ENCODE assay signal across 8 cellular contexts in the genomic region with DNA sequence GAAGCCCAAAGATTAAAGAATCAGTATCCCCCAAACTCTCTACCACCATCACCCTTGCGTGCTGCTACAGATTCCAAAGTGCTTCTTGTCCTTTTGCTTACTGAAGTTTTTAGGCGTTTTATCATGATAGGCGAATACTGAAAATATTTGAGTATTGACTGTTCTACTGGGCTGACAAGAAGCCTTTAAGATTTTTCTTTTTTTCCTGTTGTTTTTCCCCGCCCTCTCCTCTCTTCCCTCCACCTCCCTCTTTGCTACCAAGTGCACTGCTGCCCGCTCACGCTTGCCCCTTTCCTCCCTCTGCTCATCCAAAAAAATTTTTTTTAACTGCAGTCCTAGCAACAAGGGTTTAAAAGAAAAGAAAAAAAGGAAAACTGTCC. TPM values are rescaled to one million over a fixed set of nuclear protein-coding genes. Genes with fewer than 3 reads are reported as not detected.
DNase-seq lines count a peak whose midpoint lies in the region; ATAC-seq and TF ChIP-seq lines count a peak whose summit lies in the region.

No MANE protein-coding gene starts in this region.

- H3K9me3 ChIP-seq in OCI-LY3 (ENCODE audit: insufficient read depth, low read length) (no peaks in the 10 kb centered on the region), endodermal cell (ENCODE audit: control insufficient read depth, low read length) (peaks cover 5% of the 10 kb centered on the region)

- H3K9me3 Mint-ChIP-seq in endodermal cell (no peaks in the 10 kb centered on the region), neural crest cell (no peaks in the 10 kb centered on the region)

- peak overlapping the region; percentile 96 for H3K4me3 Mint-ChIP-seq in endodermal cell
- peak overlapping the region; percentile 98 for H3K4me3 Mint-ChIP-seq in neural crest cell

- 1% methylated on average over 5 of the region's 6 CpGs; no CpG with 5 or more reads in 1 of the 2 experiments for WGBS in endodermal cell (ENCODE audit: insufficient coverage in 1 of 2, insufficient read length in 1 of 2), 2 experiments

- H3K27ac ChIP-seq in OCI-LY3 (ENCODE audit: low read length) (peak overlapping the region; percentile 58), endodermal cell (ENCODE audit: low read depth, low read length) (no peak overlapping the region)

- H3K27me3 Mint-ChIP-seq in endodermal cell (ENCODE audit: insufficient read depth) (no peaks in the 10 kb centered on the region), neural crest cell (ENCODE audit: low read depth) (no peaks in the 10 kb centered on the region)

- peak overlapping the region; percentile 79 for H3K4me2 ChIP-seq in OCI-LY3 (ENCODE audit: low read length)

- H3K4me1 Mint-ChIP-seq in endodermal cell (peaks cover 12% of the 10 kb centered on the region), neural crest cell (peaks cover 33% of the 10 kb centered on the region)

- H2AFZ ChIP-seq in OCI-LY3 (ENCODE audit: low read depth, low read length), result no peak overlapping the region

- TF ChIP-seq CTCF in OCI-LY3 (IDR thresholded peaks at IDR 0.05; ENCODE audit: low read depth, low read length) (no peak), endodermal cell (conservative IDR thresholded peaks at IDR 0.05) (no peak), neural crest cell (conservative IDR thresholded peaks at IDR 0.05) (no peak)

- H3K4me3 ChIP-seq in OCI-LY3 (ENCODE audit: low read length), result peak overlapping the region; percentile 86
- peak overlapping the region; percentile 100 for H3K4me3 ChIP-seq in endodermal cell (ENCODE audit: low read length)

- peaks cover 18% of the 10 kb centered on the region for H3K36me3 Mint-ChIP-seq in endodermal cell (ENCODE audit: low read depth)
- peaks cover 2% of the 10 kb centered on the region for H3K36me3 Mint-ChIP-seq in neural crest cell (ENCODE audit: low read depth)

- in situ Hi-C loops in ACHN (cut with HindIII; ENCODE audit: low pct_ligation_motif_present, low pct_unique_long_range_greater_than_20kb, low sequenced_read_pairs), result no loop called here

- H3K4me1 ChIP-seq in OCI-LY3 (ENCODE audit: low read length), result peaks cover 49% of the 10 kb centered on the region
- H3K4me1 ChIP-seq in endodermal cell (ENCODE audit: control insufficient read depth, insufficient read depth, low read length), result no peaks in the 10 kb centered on the region

- H3K27ac Mint-ChIP-seq in endodermal cell, result peak overlapping the region; percentile 99
- H3K27ac Mint-ChIP-seq in neural crest cell (ENCODE audit: unreplicated experiment), result peak overlapping the region; percentile 97

- DNase-seq in EH (ENCODE audit: low read depth), result peak; percentile 64
- no peak for DNase-seq in endodermal cell
- no peak for DNase-seq in neural crest cell (ENCODE audit: low read depth, low spot score)
- DNase-seq in amniotic stem cell (lab: John Stamatoyannopoulos, UW), result no peak
- DNase-seq in dedifferentiated amniotic fluid mesenchymal stem cell (ENCODE audit: extremely low spot score), result no peak
- no peak for DNase-seq in ACHN

- H3K27me3 ChIP-seq in OCI-LY3 (ENCODE audit: low read depth, low read length), result no peaks in the 10 kb centered on the region
- H3K27me3 ChIP-seq in endodermal cell (ENCODE audit: control insufficient read depth, insufficient read depth, low read length, poor library complexity, severe bottlenecking), result no peaks in the 10 kb centered on the region

- peaks cover 68% of the 10 kb centered on the region for H3K79me2 ChIP-seq in OCI-LY3 (ENCODE audit: low read length)

- no peak for ATAC-seq in GM18909 (IDR thresholded peaks at IDR 0.05; ENCODE audit: poor library complexity, unreplicated experiment)

- H4K20me1 ChIP-seq in OCI-LY3 (ENCODE audit: insufficient read depth, low read length), result peaks cover 39% of the 10 kb centered on the region

- peak overlapping the region; percentile 92 for H3K9ac ChIP-seq in OCI-LY3 (ENCODE audit: low read length)
- peak overlapping the region; percentile 93 for H3K9ac ChIP-seq in endodermal cell (ENCODE audit: extremely low read depth, low read length, poor library complexity, severe bottlenecking)

- H3K36me3 ChIP-seq in OCI-LY3 (replicated peaks; ENCODE audit: low read depth, low read length), result peaks cover 31% of the 10 kb centered on the region
- H3K36me3 ChIP-seq in endodermal cell (ENCODE audit: control insufficient read depth, insufficient read depth, low read length), result peaks cover 29% of the 10 kb centered on the region

RNA-seq across cellular contexts. Expression of a gene that starts 0.7 kb away (rescaled TPM):
- total RNA-seq in endodermal cell (100 to 1,000 TPM; 131 to 141 TPM), neural crest cell (186 and 197 TPM in 2 replicates)
- polyA plus RNA-seq in endodermal cell (2013, experiment 1 of 2), result 228 TPM
- 200 TPM for polyA plus RNA-seq in endodermal cell (2013, experiment 2 of 2)

RNA-seq across cellular contexts. Expression of a gene that starts 0.8 kb away (rescaled TPM):
- total RNA-seq in endodermal cell (1 to 10 TPM; 7.2 to 9.0 TPM), neural crest cell (5.6 and 8.3 TPM in 2 replicates)
- 7.6 TPM for polyA plus RNA-seq in endodermal cell (2013, experiment 1 of 2)
- polyA plus RNA-seq in endodermal cell (2013, experiment 2 of 2), result 7.2 TPM

RNA-seq across cellular contexts. Expression of a gene that starts 39.0 kb away (rescaled TPM):
- total RNA-seq in endodermal cell (10 to 100 TPM in 1 of 2 donors, 1 to 10 TPM in 1; 9.1 to 10.8 TPM), neural crest cell (11.3 and 12.7 TPM in 2 replicates)
- polyA plus RNA-seq in endodermal cell (2013, experiment 1 of 2), result 7.7 TPM
- 7.0 TPM for polyA plus RNA-seq in endodermal cell (2013, experiment 2 of 2)
